ENCODE assay signal across 8 cellular contexts in genomic region chr5:65481635-65482271, GRCh38. TPM values are rescaled to one million over a fixed set of nuclear protein-coding genes. Genes with fewer than 3 reads are reported as not detected.
DNase-seq lines count a peak whose midpoint lies in the region; ATAC-seq, FAIRE-seq and TF ChIP-seq lines count a peak whose summit lies in the region.

A gene with protein sequence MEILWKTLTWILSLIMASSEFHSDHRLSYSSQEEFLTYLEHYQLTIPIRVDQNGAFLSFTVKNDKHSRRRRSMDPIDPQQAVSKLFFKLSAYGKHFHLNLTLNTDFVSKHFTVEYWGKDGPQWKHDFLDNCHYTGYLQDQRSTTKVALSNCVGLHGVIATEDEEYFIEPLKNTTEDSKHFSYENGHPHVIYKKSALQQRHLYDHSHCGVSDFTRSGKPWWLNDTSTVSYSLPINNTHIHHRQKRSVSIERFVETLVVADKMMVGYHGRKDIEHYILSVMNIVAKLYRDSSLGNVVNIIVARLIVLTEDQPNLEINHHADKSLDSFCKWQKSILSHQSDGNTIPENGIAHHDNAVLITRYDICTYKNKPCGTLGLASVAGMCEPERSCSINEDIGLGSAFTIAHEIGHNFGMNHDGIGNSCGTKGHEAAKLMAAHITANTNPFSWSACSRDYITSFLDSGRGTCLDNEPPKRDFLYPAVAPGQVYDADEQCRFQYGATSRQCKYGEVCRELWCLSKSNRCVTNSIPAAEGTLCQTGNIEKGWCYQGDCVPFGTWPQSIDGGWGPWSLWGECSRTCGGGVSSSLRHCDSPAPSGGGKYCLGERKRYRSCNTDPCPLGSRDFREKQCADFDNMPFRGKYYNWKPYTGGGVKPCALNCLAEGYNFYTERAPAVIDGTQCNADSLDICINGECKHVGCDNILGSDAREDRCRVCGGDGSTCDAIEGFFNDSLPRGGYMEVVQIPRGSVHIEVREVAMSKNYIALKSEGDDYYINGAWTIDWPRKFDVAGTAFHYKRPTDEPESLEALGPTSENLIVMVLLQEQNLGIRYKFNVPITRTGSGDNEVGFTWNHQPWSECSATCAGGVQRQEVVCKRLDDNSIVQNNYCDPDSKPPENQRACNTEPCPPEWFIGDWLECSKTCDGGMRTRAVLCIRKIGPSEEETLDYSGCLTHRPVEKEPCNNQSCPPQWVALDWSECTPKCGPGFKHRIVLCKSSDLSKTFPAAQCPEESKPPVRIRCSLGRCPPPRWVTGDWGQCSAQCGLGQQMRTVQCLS (N-terminal part only) (minus strand): TSS chr5:65481920. CDS start chr5:65473673, 8,247 bp downstream.

- H3K9ac ChIP-seq in fibroblast of lung (ENCODE audit: insufficient read depth, low read length), result peak within 1 kb of the TSS; percentile 58

- H3K9me3 Mint-ChIP-seq in naive B cell, result no peaks in the 10 kb centered on the region
- H3K9me3 Mint-ChIP-seq in stimulated activated effector memory CD8-positive, alpha-beta T cell treated with anti-CD3 and anti-CD28 coated beads, Interleukin-12 subunit alpha, Interleukin-12 subunit beta, amount 100 ng/mL, for 72 hours, result no peaks in the 10 kb centered on the region

- no peaks in the 10 kb centered on the region for H3K36me3 ChIP-seq in fibroblast of lung (ENCODE audit: control insufficient read depth, insufficient read depth, low read length)

- peak; percentile 52 for DNase-seq in Caki2 (ENCODE audit: low read depth)
- peak; percentile 94 for DNase-seq in HT1080 (ENCODE audit: low read depth)
- DNase-seq in RCC 7860 (ENCODE audit: low spot score), result peak; percentile 57
- DNase-seq in activated T-helper 1 cell treated with anti-CD3 and anti-CD28 coated beads, Interleukin-2, amount 50 U/mL, for 16 hours (ENCODE audit: low read depth in 1 of 2, low spot score in 1 of 2), result peak; percentile 36 to 51
- peak; percentile 97 to 99 for DNase-seq in fibroblast of lung (ENCODE audit: low read depth in 2 of 2)
- DNase-seq in naive B cell, result peak; percentile 73
- DNase-seq in stimulated activated effector memory CD8-positive, alpha-beta T cell treated with anti-CD3 and anti-CD28 coated beads, Interleukin-12 subunit alpha, Interleukin-12 subunit beta, amount 100 ng/mL, for 72 hours (ENCODE audit: low spot score in 2 of 2), result peak; percentile 55 to 81

- H4K20me1 ChIP-seq in fibroblast of lung (ENCODE audit: control insufficient read depth, extremely low read depth, insufficient read depth, low read length), result no peaks in the 10 kb centered on the region

- peak within 1 kb of the TSS; percentile 81 for H3K27ac ChIP-seq in fibroblast of lung (ENCODE audit: insufficient read depth, low read length)

- peak within 1 kb of the TSS in 1 of 8 donors; percentile 93 for H3K4me3 Mint-ChIP-seq in naive B cell
- H3K4me3 Mint-ChIP-seq in stimulated activated effector memory CD8-positive, alpha-beta T cell treated with anti-CD3 and anti-CD28 coated beads, Interleukin-12 subunit alpha, Interleukin-12 subunit beta, amount 100 ng/mL, for 72 hours, result no peak within 1 kb of the TSS

- no peaks in the 10 kb centered on the region for H3K27me3 ChIP-seq in fibroblast of lung (ENCODE audit: control insufficient read depth, insufficient read depth, low read length)

- peaks cover 40% of the 10 kb centered on the region for H3K79me2 ChIP-seq in fibroblast of lung (ENCODE audit: control insufficient read depth, insufficient read depth, low read length)

- peaks cover 4% of the 10 kb centered on the region for H3K4me1 ChIP-seq in fibroblast of lung (ENCODE audit: control insufficient read depth, extremely low read depth, insufficient read depth, low read length)

- no peaks in the 10 kb centered on the region for H3K36me3 Mint-ChIP-seq in naive B cell
- H3K36me3 Mint-ChIP-seq in stimulated activated effector memory CD8-positive, alpha-beta T cell treated with anti-CD3 and anti-CD28 coated beads, Interleukin-12 subunit alpha, Interleukin-12 subunit beta, amount 100 ng/mL, for 72 hours, result peaks cover 6% of the 10 kb centered on the region

- in situ Hi-C loops in Caki2 (cut with HindIII; ENCODE audit: low pct_unique_long_range_greater_than_20kb, low sequenced_read_pairs), result no loop called here

- peak within 1 kb of the TSS; percentile 60 for H3K4me2 ChIP-seq in fibroblast of lung (ENCODE audit: extremely low read depth, insufficient read depth, low read length)

- H3K27ac Mint-ChIP-seq in naive B cell, result peak within 1 kb of the TSS in 5 of 6 donors; percentile 91 to 97 (median 93)
- H3K27ac Mint-ChIP-seq in stimulated activated effector memory CD8-positive, alpha-beta T cell treated with anti-CD3 and anti-CD28 coated beads, Interleukin-12 subunit alpha, Interleukin-12 subunit beta, amount 100 ng/mL, for 72 hours, result peak within 1 kb of the TSS; percentile 74

- peak within 1 kb of the TSS; percentile 66 to 87 (median 80) for H3K4me3 ChIP-seq in fibroblast of lung (replicated peaks in 1 of 4; ENCODE audit: control extremely low read depth in 1 of 4, insufficient read depth in 1 of 4, low read depth in 3 of 4, low read length in 4 of 4)

- H2AFZ ChIP-seq in fibroblast of lung (ENCODE audit: low read length), result peak within 1 kb of the TSS; percentile 75

- ATAC-seq in GM19468 (IDR thresholded peaks at IDR 0.05; ENCODE audit: extremely low read depth, unreplicated experiment) (peak; percentile 18), naive B cell (ENCODE audit: low read depth in 2 of 2) (peak; percentile 84 to 87)
- ATAC-seq in stimulated activated effector memory CD8-positive, alpha-beta T cell treated with anti-CD3 and anti-CD28 coated beads, Interleukin-12 subunit alpha, Interleukin-12 subunit beta, amount 100 ng/mL, for 72 hours, result peak; percentile 94

- peak; percentile 10 for FAIRE-seq in RCC 7860 (lab: Jason Lieb, UNC)

- TF ChIP-seq CTCF in fibroblast of lung (conservative IDR thresholded peaks at IDR 0.05 in 1 of 2, IDR thresholded peaks at IDR 0.05 in 1 of 2; ENCODE audit: low read depth in 1 of 2, low read length in 2 of 2), result no peak

- H3K9me3 ChIP-seq in fibroblast of lung (ENCODE audit: control insufficient read depth, insufficient read depth, low read depth, low read length), result no peaks in the 10 kb centered on the region

- H3K4me1 Mint-ChIP-seq in naive B cell, result peaks cover 8 to 18% (median 17%) of the 10 kb centered on the region in 3 donors
- H3K4me1 Mint-ChIP-seq in stimulated activated effector memory CD8-positive, alpha-beta T cell treated with anti-CD3 and anti-CD28 coated beads, Interleukin-12 subunit alpha, Interleukin-12 subunit beta, amount 100 ng/mL, for 72 hours, result peaks cover 20% of the 10 kb centered on the region

- H3K27me3 Mint-ChIP-seq in naive B cell, result no peaks in the 10 kb centered on the region

RNA-seq across cellular contexts. Expression of the gene that starts here (rescaled TPM):
- total RNA-seq in Caki2 (2014; rRNA removed; shearing (Covaris generic); ENCODE audit: low replicate concordance), result not detected in 2 replicates
- 30.1 and 31.8 TPM in 2 replicates for total RNA-seq in HT1080 (2014; rRNA removed; shearing (Covaris generic))
- 25.0 and 25.2 TPM in 2 replicates for polyA plus RNA-seq in HT1080 (2015; cell fraction: cytosol; rRNA removed)
- polyA plus RNA-seq in HT1080 (2015; cell fraction: nucleus; rRNA removed), result 104 and 134 TPM in 2 replicates
- 45.2 and 48.3 TPM in 2 replicates for total RNA-seq in fibroblast of lung
- polyA plus RNA-seq in fibroblast of lung, result 4.1 and 7.5 TPM in 2 replicates
- polyA plus RNA-seq in fibroblast of lung (2012), result 1.8 and 4.0 TPM in 2 replicates
- 12.2 and 27.3 TPM in 2 replicates for polyA minus RNA-seq in fibroblast of lung (ENCODE audit: low replicate concordance)
- under 1 TPM; 0.19 to 0.80 (median 0.48) TPM for polyA plus RNA-seq in naive B cell (ENCODE audit: low read depth in 6 of 6)

Comparison
In these comparisons a context has a peak if more than half of its experiments do, and no peak if none do; other contexts are left out.
1. Peak in every context shown above with its lines: DNase-seq, ATAC-seq, H3K4me3 ChIP-seq and H3K27ac ChIP-seq.
2. RNA of the gene that starts here (total RNA-seq): 45.2 to 48.3 TPM in fibroblast of lung and 30.1 to 31.8 TPM in HT1080; not detected in Caki2; every median in the first group is over 10 times any median in the second.
3. Peak in DNase-seq in Caki2; RNA of the gene not detected or under 1 TPM.
4. Peak in DNase-seq and ATAC-seq in naive B cell; RNA of the gene not detected or under 1 TPM.
5. DNase-seq: peak in every context shown above with its lines; median percentile 98 in fibroblast of lung; 94 in HT1080; 73 in naive B cell; 68 in stimulated activated effector memory CD8-positive, alpha-beta T cell treated with anti-CD3 and anti-CD28 coated beads, Interleukin-12 subunit alpha, Interleukin-12 subunit beta, amount 100 ng/mL, for 72 hours; 57 in RCC 7860; 52 in Caki2; 44 in activated T-helper 1 cell treated with anti-CD3 and anti-CD28 coated beads, Interleukin-2, amount 50 U/mL, for 16 hours.
6. ATAC-seq: peak in every context shown above with its lines; median percentile 94 in stimulated activated effector memory CD8-positive, alpha-beta T cell treated with anti-CD3 and anti-CD28 coated beads, Interleukin-12 subunit alpha, Interleukin-12 subunit beta, amount 100 ng/mL, for 72 hours; 86 in naive B cell; 18 in GM19468.